Comparison of ENCODE assay signal across 12 cellular contexts in genomic region chr3:127819656-127820055, GRCh38. TPM values are rescaled to one million over a fixed set of nuclear protein-coding genes. Genes with fewer than 3 reads are reported as not detected.
DNase-seq lines count a peak whose midpoint lies in the region; ATAC-seq and TF ChIP-seq lines count a peak whose summit lies in the region.
"Had no signal": no experiment of that assay in that cellular context is flagged by ENCODE, and none has a peak within 500 bp of the region (broad histone marks: within the 10 kb centered on the region; RNA-seq: fewer than 3 reads in every experiment).

No MANE protein-coding gene starts in this region.

- no peak for ATAC-seq in HG03521 (IDR thresholded peaks at IDR 0.05; ENCODE audit: unreplicated experiment)
- no peak for ATAC-seq in HG02840 (IDR thresholded peaks at IDR 0.05; ENCODE audit: low FRiP score, unreplicated experiment)
- ATAC-seq: activated CD8-positive, alpha-beta T cell treated with anti-CD3 and anti-CD28 coated beads for 36 hours had no signal

- peak overlapping the region; percentile 67 for H3K4me3 ChIP-seq in Karpas-422 (ENCODE audit: low read length)
- peak overlapping the region in 53 of 59 donors; percentile 11 to 89 (median 80) for H3K4me3 ChIP-seq in dorsolateral prefrontal cortex
- peak overlapping the region in 1 of 2 experiments; percentile 95 for H3K4me3 ChIP-seq in mesenchymal stem cell (ENCODE audit: insufficient read depth in 1 of 2, low read depth in 1 of 2, low read length in 2 of 2)
- peak overlapping the region in 1 of 4 donors; percentile 97 for H3K4me3 ChIP-seq in tibial nerve

- H2BK120ac ChIP-seq in mesenchymal stem cell (ENCODE audit: low read depth, low read length): no peak overlapping the region

- DNase-seq in Karpas-422 (no peak), dorsolateral prefrontal cortex (no peak), mesenchymal stem cell (no peak), tibial nerve (ENCODE audit: low spot score in 2 of 2) (no peak), posterior vena cava (ENCODE audit: low spot score) (no peak)
- DNase-seq: activated CD8-positive, alpha-beta T cell treated with anti-CD3 and anti-CD28 coated beads for 36 hours; activated naive CD4-positive, alpha-beta T cell; CD8-positive, alpha-beta memory T cell; stimulated activated CD4-positive, alpha-beta T cell treated with anti-CD3 and anti-CD28 coated beads, Interleukin-4, amount 100 ng/mL, for 1 hour; stimulated activated naive CD4-positive, alpha-beta T cell had no signal

- H4K20me1 ChIP-seq in Karpas-422 (ENCODE audit: insufficient read depth, low read depth, low read length): no peaks in the 10 kb centered on the region

- H3K9me3 ChIP-seq in Karpas-422 (ENCODE audit: low read length) (no peaks in the 10 kb centered on the region), mesenchymal stem cell (ENCODE audit: control insufficient read depth, low read length) (no peaks in the 10 kb centered on the region), tibial nerve (no peaks in the 10 kb centered on the region)

- H3K4me1 ChIP-seq in Karpas-422 (ENCODE audit: low read length): peaks cover 88% of the 10 kb centered on the region
- H3K4me1 ChIP-seq in mesenchymal stem cell (ENCODE audit: control insufficient read depth, insufficient read depth, low read depth, low read length): peaks cover 29% of the 10 kb centered on the region
- peaks cover 0 to 78% (median 38%) of the 10 kb centered on the region in 4 donors for H3K4me1 ChIP-seq in tibial nerve

- H3K79me2 ChIP-seq in Karpas-422 (ENCODE audit: low read length): peaks cover 4% of the 10 kb centered on the region; the same call in 1 of the 2 replicates

- H3K23ac ChIP-seq in mesenchymal stem cell (ENCODE audit: low read length in 2 of 2): peak overlapping the region in 1 of 2 experiments; percentile 76

- no peak overlapping the region for H4K8ac ChIP-seq in mesenchymal stem cell (ENCODE audit: low read length)

- peaks cover 19% of the 10 kb centered on the region for H3K79me1 ChIP-seq in mesenchymal stem cell (replicated peaks; ENCODE audit: low read length, poor library complexity, severe bottlenecking)

- H3K4ac ChIP-seq in mesenchymal stem cell (ENCODE audit: low read depth in 1 of 2, low read length in 2 of 2): no peak overlapping the region

- H3K14ac ChIP-seq in mesenchymal stem cell (ENCODE audit: low read length in 2 of 2): no peak overlapping the region

- TF ChIP-seq EP300 in tibial nerve (IDR thresholded peaks at IDR 0.05): no peak

- H3K27me3 ChIP-seq in Karpas-422 (ENCODE audit: low read length) (no peaks in the 10 kb centered on the region), dorsolateral prefrontal cortex (no peaks in the 10 kb centered on the region), mesenchymal stem cell (ENCODE audit: control insufficient read depth in 1 of 2, insufficient read depth in 1 of 2, low read length in 2 of 2) (no peaks in the 10 kb centered on the region), tibial nerve (no peaks in the 10 kb centered on the region)

- 100% methylated on average over 2 of the region's 2 CpGs for WGBS in mesenchymal stem cell
- WGBS in tibial nerve, 2 donors: 89 to 100% methylated on average over 2 of the region's 2 CpGs

- H4K91ac ChIP-seq in mesenchymal stem cell (ENCODE audit: low read length): no peak overlapping the region

- peak overlapping the region; percentile 48 for H2BK5ac ChIP-seq in mesenchymal stem cell (ENCODE audit: low read depth, low read length, poor library complexity, severe bottlenecking)

- no peak overlapping the region for H3K18ac ChIP-seq in mesenchymal stem cell (ENCODE audit: low read depth in 1 of 2, low read length in 2 of 2)

- H2AFZ ChIP-seq in Karpas-422 (ENCODE audit: low read length) (no peak overlapping the region), mesenchymal stem cell (ENCODE audit: low read depth, low read length) (no peak overlapping the region)

- peak overlapping the region; percentile 75 for H2AK5ac ChIP-seq in mesenchymal stem cell (ENCODE audit: low read length, severe bottlenecking)

- H3K9me2 ChIP-seq in Karpas-422 (replicated peaks; ENCODE audit: insufficient read depth, low read length): no peaks in the 10 kb centered on the region

- TF ChIP-seq CTCF in dorsolateral prefrontal cortex (IDR thresholded peaks at IDR 0.05 in 54 of 56, conservative IDR thresholded peaks at IDR 0.05 in 2 of 56; ENCODE audit: low read depth in 1 of 56, partially characterized antibody in 56 of 56): no peak
- no peak for TF ChIP-seq CTCF in tibial nerve (IDR thresholded peaks at IDR 0.05)

- H3K9ac ChIP-seq in Karpas-422 (ENCODE audit: low read length): peak overlapping the region; percentile 77
- peak overlapping the region; percentile 92 for H3K9ac ChIP-seq in mesenchymal stem cell (ENCODE audit: low read length)

- H3K4me2 ChIP-seq in Karpas-422 (ENCODE audit: low read depth, low read length, poor library complexity, severe bottlenecking) (peak overlapping the region; percentile 82), mesenchymal stem cell (ENCODE audit: low read length, poor library complexity, severe bottlenecking) (peak overlapping the region; percentile 62)

- intact Hi-C loops in dorsolateral prefrontal cortex (cut with DNase I) (loop anchor here (5.0 to 10.0 kb wide), 6 partner anchors 32 to 225 kb away; partner anchors contain the start of genes MCM2 (in 2 of the 2), KBTBD12 (in 1 of the 2) and TPRA1 (in 1 of the 2)), posterior vena cava (cut with DNase I) (loop anchor here (1.0 to 10.0 kb wide), 5 partner anchors 42 to 135 kb away; no protein-coding TSS in a partner anchor)

- no peak overlapping the region for H2BK12ac ChIP-seq in mesenchymal stem cell (ENCODE audit: low read length in 2 of 2)

- H3K27ac ChIP-seq in Karpas-422 (ENCODE audit: low read length): peak overlapping the region; percentile 97
- peak overlapping the region in 46 of 59 donors; percentile 4 to 94 (median 88) for H3K27ac ChIP-seq in dorsolateral prefrontal cortex
- H3K27ac ChIP-seq in mesenchymal stem cell (ENCODE audit: low read length, poor library complexity, severe bottlenecking): peak overlapping the region; percentile 98
- H3K27ac ChIP-seq in tibial nerve: peak overlapping the region in 3 of 4 donors; percentile 81 to 93 (median 84)

- no peak overlapping the region for H2BK15ac ChIP-seq in mesenchymal stem cell (ENCODE audit: low read depth, poor library complexity, severe bottlenecking)

- no peak for TF ChIP-seq POLR2A in tibial nerve (IDR thresholded peaks at IDR 0.05)

- H3K36me3 ChIP-seq in Karpas-422 (ENCODE audit: insufficient read depth, low read length) (peaks cover 25% of the 10 kb centered on the region), mesenchymal stem cell (ENCODE audit: control insufficient read depth in 1 of 2, insufficient read depth in 2 of 2, low read depth in 1 of 2, low read length in 2 of 2) (peaks cover 30 to 31% of the 10 kb centered on the region in 2 experiments), tibial nerve (peaks cover 0 to 6% (median 0%) of the 10 kb centered on the region in 3 donors)

RNA-seq across cellular contexts. Expression of gene MGLL, which starts 2.7 kb away (rescaled TPM):
- total RNA-seq in Karpas-422 (2014; rRNA removed; shearing (Covaris generic); ENCODE audit: low replicate concordance): 58.0 and 63.3 TPM in 2 replicates
- total RNA-seq in dorsolateral prefrontal cortex (100 to 1,000 TPM in 117 of 120 experiments, 10 to 100 TPM in 3; 73.9 to 334 (median 144) TPM), tibial nerve (10 to 100 TPM; 67.5 to 96.6 (median 86.1) TPM), posterior vena cava (100 to 1,000 TPM; 107 to 216 TPM)
- 81.2 TPM for polyA plus RNA-seq in mesenchymal stem cell (2013, experiment 1 of 2)
- polyA plus RNA-seq in mesenchymal stem cell (2013, experiment 2 of 2): 81.4 TPM
